ENCODE assay signal across 1 cellular context in genomic region chr15:40591310-40591845, GRCh38.
A peak's percentile ranks its signal among the peaks of the same experiment; 100 is the strongest.
TF ChIP-seq lines count a peak whose summit lies in the region.

No MANE protein-coding gene starts in this region.

TF ChIP-seq in HepG2, 621 proteins besides CTCF, POLR2A, EP300 and RAD21:
- TF ChIP-seq ASH2L (IDR thresholded peaks at IDR 0.05; ENCODE audit: insufficient read length, low read depth, low read length), result peak; percentile 16
- TF ChIP-seq, protein P1, sequence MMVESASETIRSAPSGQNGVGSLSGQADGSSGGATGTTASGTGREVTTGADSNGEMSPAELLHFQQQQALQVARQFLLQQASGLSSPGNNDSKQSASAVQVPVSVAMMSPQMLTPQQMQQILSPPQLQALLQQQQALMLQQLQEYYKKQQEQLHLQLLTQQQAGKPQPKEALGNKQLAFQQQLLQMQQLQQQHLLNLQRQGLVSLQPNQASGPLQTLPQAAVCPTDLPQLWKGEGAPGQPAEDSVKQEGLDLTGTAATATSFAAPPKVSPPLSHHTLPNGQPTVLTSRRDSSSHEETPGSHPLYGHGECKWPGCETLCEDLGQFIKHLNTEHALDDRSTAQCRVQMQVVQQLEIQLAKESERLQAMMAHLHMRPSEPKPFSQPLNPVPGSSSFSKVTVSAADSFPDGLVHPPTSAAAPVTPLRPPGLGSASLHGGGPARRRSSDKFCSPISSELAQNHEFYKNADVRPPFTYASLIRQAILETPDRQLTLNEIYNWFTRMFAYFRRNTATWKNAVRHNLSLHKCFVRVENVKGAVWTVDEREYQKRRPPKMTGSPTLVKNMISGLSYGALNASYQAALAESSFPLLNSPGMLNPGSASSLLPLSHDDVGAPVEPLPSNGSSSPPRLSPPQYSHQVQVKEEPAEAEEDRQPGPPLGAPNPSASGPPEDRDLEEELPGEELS (CRISPR knock-in tag; IDR thresholded peaks at IDR 0.05), result peak; percentile 44; the same call in 1 of the 2 replicates
- peak; percentile 32; the same call in 1 of the 2 replicates for TF ChIP-seq ZFX (CRISPR knock-in tag; IDR thresholded peaks at IDR 0.05; ENCODE audit: low read depth)
- TF ChIP-seq, protein P2, sequence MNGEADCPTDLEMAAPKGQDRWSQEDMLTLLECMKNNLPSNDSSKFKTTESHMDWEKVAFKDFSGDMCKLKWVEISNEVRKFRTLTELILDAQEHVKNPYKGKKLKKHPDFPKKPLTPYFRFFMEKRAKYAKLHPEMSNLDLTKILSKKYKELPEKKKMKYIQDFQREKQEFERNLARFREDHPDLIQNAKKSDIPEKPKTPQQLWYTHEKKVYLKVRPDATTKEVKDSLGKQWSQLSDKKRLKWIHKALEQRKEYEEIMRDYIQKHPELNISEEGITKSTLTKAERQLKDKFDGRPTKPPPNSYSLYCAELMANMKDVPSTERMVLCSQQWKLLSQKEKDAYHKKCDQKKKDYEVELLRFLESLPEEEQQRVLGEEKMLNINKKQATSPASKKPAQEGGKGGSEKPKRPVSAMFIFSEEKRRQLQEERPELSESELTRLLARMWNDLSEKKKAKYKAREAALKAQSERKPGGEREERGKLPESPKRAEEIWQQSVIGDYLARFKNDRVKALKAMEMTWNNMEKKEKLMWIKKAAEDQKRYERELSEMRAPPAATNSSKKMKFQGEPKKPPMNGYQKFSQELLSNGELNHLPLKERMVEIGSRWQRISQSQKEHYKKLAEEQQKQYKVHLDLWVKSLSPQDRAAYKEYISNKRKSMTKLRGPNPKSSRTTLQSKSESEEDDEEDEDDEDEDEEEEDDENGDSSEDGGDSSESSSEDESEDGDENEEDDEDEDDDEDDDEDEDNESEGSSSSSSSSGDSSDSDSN (CRISPR knock-in tag; IDR thresholded peaks at IDR 0.05), result 0 out of 2 replicates have a peak, but pooled peaks have one; percentile 4
- TF ChIP-seq, protein P3, sequence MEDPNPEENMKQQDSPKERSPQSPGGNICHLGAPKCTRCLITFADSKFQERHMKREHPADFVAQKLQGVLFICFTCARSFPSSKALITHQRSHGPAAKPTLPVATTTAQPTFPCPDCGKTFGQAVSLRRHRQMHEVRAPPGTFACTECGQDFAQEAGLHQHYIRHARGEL (CRISPR knock-in tag; IDR thresholded peaks at IDR 0.05), result no peak
- TF ChIP-seq ARID5B (CRISPR knock-in tag; IDR thresholded peaks at IDR 0.05), result 0 out of 2 replicates have a peak, but pooled peaks have one; percentile 21
- TF ChIP-seq ZNF343 (CRISPR knock-in tag; IDR thresholded peaks at IDR 0.05), result no peak
- TF ChIP-seq ELF3 (CRISPR knock-in tag; IDR thresholded peaks at IDR 0.05), result no peak
- peak; percentile 54 for TF ChIP-seq TEAD3 (CRISPR knock-in tag; optimal IDR thresholded peaks at IDR 0.05; ENCODE audit: borderline replicate concordance)
- TF ChIP-seq KLF15 (CRISPR knock-in tag; IDR thresholded peaks at IDR 0.05; ENCODE audit: borderline replicate concordance), result no peak
- TF ChIP-seq CCAR2 (optimal IDR thresholded peaks at IDR 0.05; ENCODE audit: low read depth, low read length), result no peak
- TF ChIP-seq PCBP1 (IDR thresholded peaks at IDR 0.05; ENCODE audit: borderline replicate concordance, low read depth, low read length), result no peak
- peak; percentile 63 for TF ChIP-seq FOXA3 (CRISPR knock-in tag; IDR thresholded peaks at IDR 0.05)
- TF ChIP-seq SAP130 (CRISPR knock-in tag; IDR thresholded peaks at IDR 0.05; ENCODE audit: low read depth), result peak; percentile 55
- TF ChIP-seq ZMYM3 (CRISPR knock-in tag; IDR thresholded peaks at IDR 0.05), result 0 out of 2 replicates have a peak, but pooled peaks have one; percentile 12
- TF ChIP-seq ZFP62 (CRISPR knock-in tag; IDR thresholded peaks at IDR 0.05), result no peak
- TF ChIP-seq E2F5 (CRISPR knock-in tag; conservative IDR thresholded peaks at IDR 0.05), result no peak
- TF ChIP-seq JUND (CRISPR knock-in tag; IDR thresholded peaks at IDR 0.05), result no peak
- TF ChIP-seq ZNF737 (CRISPR knock-in tag; IDR thresholded peaks at IDR 0.05; ENCODE audit: borderline replicate concordance), result no peak
- no peak for TF ChIP-seq ZBTB7B (CRISPR knock-in tag; IDR thresholded peaks at IDR 0.05)
- TF ChIP-seq, protein P4, sequence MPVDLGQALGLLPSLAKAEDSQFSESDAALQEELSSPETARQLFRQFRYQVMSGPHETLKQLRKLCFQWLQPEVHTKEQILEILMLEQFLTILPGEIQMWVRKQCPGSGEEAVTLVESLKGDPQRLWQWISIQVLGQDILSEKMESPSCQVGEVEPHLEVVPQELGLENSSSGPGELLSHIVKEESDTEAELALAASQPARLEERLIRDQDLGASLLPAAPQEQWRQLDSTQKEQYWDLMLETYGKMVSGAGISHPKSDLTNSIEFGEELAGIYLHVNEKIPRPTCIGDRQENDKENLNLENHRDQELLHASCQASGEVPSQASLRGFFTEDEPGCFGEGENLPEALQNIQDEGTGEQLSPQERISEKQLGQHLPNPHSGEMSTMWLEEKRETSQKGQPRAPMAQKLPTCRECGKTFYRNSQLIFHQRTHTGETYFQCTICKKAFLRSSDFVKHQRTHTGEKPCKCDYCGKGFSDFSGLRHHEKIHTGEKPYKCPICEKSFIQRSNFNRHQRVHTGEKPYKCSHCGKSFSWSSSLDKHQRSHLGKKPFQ (CRISPR knock-in tag; IDR thresholded peaks at IDR 0.05; ENCODE audit: insufficient replicate concordance), result no peak
- TF ChIP-seq HHEX (CRISPR knock-in tag; IDR thresholded peaks at IDR 0.05), result no peak
- TF ChIP-seq, protein P5, sequence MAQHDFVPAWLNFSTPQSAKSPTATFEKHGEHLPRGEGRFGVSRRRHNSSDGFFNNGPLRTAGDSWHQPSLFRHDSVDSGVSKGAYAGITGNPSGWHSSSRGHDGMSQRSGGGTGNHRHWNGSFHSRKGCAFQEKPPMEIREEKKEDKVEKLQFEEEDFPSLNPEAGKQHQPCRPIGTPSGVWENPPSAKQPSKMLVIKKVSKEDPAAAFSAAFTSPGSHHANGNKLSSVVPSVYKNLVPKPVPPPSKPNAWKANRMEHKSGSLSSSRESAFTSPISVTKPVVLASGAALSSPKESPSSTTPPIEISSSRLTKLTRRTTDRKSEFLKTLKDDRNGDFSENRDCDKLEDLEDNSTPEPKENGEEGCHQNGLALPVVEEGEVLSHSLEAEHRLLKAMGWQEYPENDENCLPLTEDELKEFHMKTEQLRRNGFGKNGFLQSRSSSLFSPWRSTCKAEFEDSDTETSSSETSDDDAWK (CRISPR knock-in tag; IDR thresholded peaks at IDR 0.05), result no peak
- TF ChIP-seq HNF1B (CRISPR knock-in tag; IDR thresholded peaks at IDR 0.05), result no peak
- TF ChIP-seq, protein P6, sequence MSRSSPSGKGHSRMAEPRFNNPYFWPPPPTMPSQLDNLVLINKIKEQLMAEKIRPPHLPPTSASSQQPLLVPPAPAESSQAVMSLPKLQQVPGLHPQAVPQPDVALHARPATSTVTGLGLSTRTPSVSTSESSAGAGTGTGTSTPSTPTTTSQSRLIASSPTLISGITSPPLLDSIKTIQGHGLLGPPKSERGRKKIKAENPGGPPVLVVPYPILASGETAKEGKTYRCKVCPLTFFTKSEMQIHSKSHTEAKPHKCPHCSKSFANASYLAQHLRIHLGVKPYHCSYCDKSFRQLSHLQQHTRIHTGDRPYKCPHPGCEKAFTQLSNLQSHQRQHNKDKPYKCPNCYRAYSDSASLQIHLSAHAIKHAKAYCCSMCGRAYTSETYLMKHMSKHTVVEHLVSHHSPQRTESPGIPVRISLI (CRISPR knock-in tag; IDR thresholded peaks at IDR 0.05; ENCODE audit: borderline replicate concordance), result peak; percentile 48; the same call in 1 of the 2 replicates
- no peak for TF ChIP-seq FOXP1 (IDR thresholded peaks at IDR 0.05)
- no peak for TF ChIP-seq FOXP1 (CRISPR knock-in tag; IDR thresholded peaks at IDR 0.05)
- TF ChIP-seq FOXA1 (IDR thresholded peaks at IDR 0.05), result 0 out of 2 replicates have a peak, but pooled peaks have one; percentile 16
- peak; percentile 26; the same call in 1 of the 2 replicates for TF ChIP-seq FOXA1 (CRISPR knock-in tag; IDR thresholded peaks at IDR 0.05)
- peak; percentile 43; the same call in 1 of the 2 replicates for TF ChIP-seq GATAD2A (CRISPR knock-in tag; IDR thresholded peaks at IDR 0.05)
